10 cellular contexts compared by ENCODE assay signal in the genomic region with DNA sequence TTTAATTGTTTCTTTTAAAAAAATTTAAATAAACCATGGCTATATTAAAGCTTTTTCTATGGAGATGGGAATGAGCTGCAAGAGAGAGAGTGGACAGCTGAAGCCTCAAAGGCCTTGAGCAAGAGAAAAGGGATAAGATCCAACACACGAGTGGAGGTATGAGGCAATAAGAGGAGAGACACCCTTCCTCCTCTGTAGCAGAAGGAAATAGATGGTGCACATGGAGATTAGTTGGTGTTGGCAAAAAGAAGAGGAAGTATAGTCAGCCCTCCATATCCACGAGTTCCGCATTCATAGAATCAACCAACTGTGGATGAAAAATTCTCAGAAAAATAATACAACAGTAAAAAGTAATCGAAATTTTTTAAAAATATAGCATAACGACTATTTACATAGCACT. TPM values are rescaled to one million over a fixed set of nuclear protein-coding genes. Genes with fewer than 3 reads are reported as not detected.
DNase-seq lines count a peak whose midpoint lies in the region; ATAC-seq and TF ChIP-seq lines count a peak whose summit lies in the region.
"Had no signal": no experiment of that assay in that cellular context is flagged by ENCODE, and none has a peak within 500 bp of the region (broad histone marks: within the 10 kb centered on the region; RNA-seq: fewer than 3 reads in every experiment).

No MANE protein-coding gene starts in this region.

- peak overlapping the region; percentile 7 to 73 for H3K4me3 ChIP-seq in left lung

- peaks cover 0 to 6% of the 10 kb centered on the region in 2 donors for H3K27me3 ChIP-seq in left lung

- H3K9me3 Mint-ChIP-seq in activated naive CD4-positive, alpha-beta T cell treated with anti-CD3 and anti-CD28 coated beads, Interleukin-2, amount 50 U/mL, for 24 hours: no peaks in the 10 kb centered on the region
- H3K9me3 Mint-ChIP-seq in activated naive CD4-positive, alpha-beta T cell treated with anti-CD3 and anti-CD28 coated beads, Interleukin-2, amount 50 U/mL, for 72 hours: no peaks in the 10 kb centered on the region

- peak overlapping the region; percentile 92 for H3K27ac Mint-ChIP-seq in activated naive CD4-positive, alpha-beta T cell treated with anti-CD3 and anti-CD28 coated beads, Interleukin-2, amount 50 U/mL, for 24 hours
- H3K27ac Mint-ChIP-seq in activated naive CD4-positive, alpha-beta T cell treated with anti-CD3 and anti-CD28 coated beads, Interleukin-2, amount 50 U/mL, for 72 hours: peak overlapping the region in 1 of 2 donors; percentile 87

- intact Hi-C loops in left lung (cut with DNase I): no loop called here

- no peaks in the 10 kb centered on the region for H3K27me3 Mint-ChIP-seq in activated naive CD4-positive, alpha-beta T cell treated with anti-CD3 and anti-CD28 coated beads, Interleukin-2, amount 50 U/mL, for 24 hours

- H3K27ac ChIP-seq in angular gyrus (ENCODE audit: low read depth, low read length) (peak overlapping the region; percentile 62), left lung (peak overlapping the region; percentile 71 to 89)

- no peaks in the 10 kb centered on the region for H3K9me3 ChIP-seq in left lung

- no peak for ATAC-seq in activated naive CD4-positive, alpha-beta T cell treated with anti-CD3 and anti-CD28 coated beads, Interleukin-2, amount 50 U/mL, for 72 hours
- peak; percentile 33 for ATAC-seq in left lung
- ATAC-seq in GM21447 (IDR thresholded peaks at IDR 0.05; ENCODE audit: unreplicated experiment): no peak

- H3K36me3 Mint-ChIP-seq in activated naive CD4-positive, alpha-beta T cell treated with anti-CD3 and anti-CD28 coated beads, Interleukin-2, amount 50 U/mL, for 24 hours: peaks cover 2% of the 10 kb centered on the region
- peaks cover 19 to 28% of the 10 kb centered on the region in 2 donors for H3K36me3 Mint-ChIP-seq in activated naive CD4-positive, alpha-beta T cell treated with anti-CD3 and anti-CD28 coated beads, Interleukin-2, amount 50 U/mL, for 72 hours

- peaks cover 42% of the 10 kb centered on the region for H3K4me1 Mint-ChIP-seq in activated naive CD4-positive, alpha-beta T cell treated with anti-CD3 and anti-CD28 coated beads, Interleukin-2, amount 50 U/mL, for 24 hours

- peak overlapping the region; percentile 87 for H3K4me3 Mint-ChIP-seq in activated naive CD4-positive, alpha-beta T cell treated with anti-CD3 and anti-CD28 coated beads, Interleukin-2, amount 50 U/mL, for 24 hours

- H3K4me1 ChIP-seq in left lung: peaks cover 10 to 37% of the 10 kb centered on the region in 2 donors

- DNase-seq in activated naive CD4-positive, alpha-beta T cell treated with anti-CD3 and anti-CD28 coated beads, Interleukin-2, amount 50 U/mL, for 72 hours (ENCODE audit: low spot score in 2 of 2): no peak
- DNase-seq in left lung: no peak
- no peak for DNase-seq in HK-2 (ENCODE audit: unreplicated experiment)
- DNase-seq in NK-92 treated with Interleukin-12 subunit alpha and Interleukin-12 subunit beta, amount 100 ng/mL, for 24 hours (lab: John Stamatoyannopoulos, UW): no peak
- no peak for DNase-seq in GM20000 (ENCODE audit: low spot score)

- TF ChIP-seq CTCF in left lung (IDR thresholded peaks at IDR 0.05) (no peak), GM20000 (IDR thresholded peaks at IDR 0.05; ENCODE audit: extremely low read depth, missing control alignments) (no peak)

- peaks cover 0 to 5% of the 10 kb centered on the region in 2 donors for H3K36me3 ChIP-seq in left lung

RNA-seq across cellular contexts. Expression of a gene that starts 3.2 kb away (rescaled TPM):
- total RNA-seq in activated naive CD4-positive, alpha-beta T cell treated with anti-CD3 and anti-CD28 coated beads, Interleukin-2, amount 50 U/mL, for 72 hours: 10 to 100 TPM; 18.5 to 35.7 TPM
- 10 to 100 TPM; 11.1 to 18.8 TPM for total RNA-seq in left lung

RNA-seq across cellular contexts. Expression of a gene that starts 20.9 kb away (rescaled TPM):
- total RNA-seq in activated naive CD4-positive, alpha-beta T cell treated with anti-CD3 and anti-CD28 coated beads, Interleukin-2, amount 50 U/mL, for 72 hours: not detected
- total RNA-seq in left lung: not detected
- total RNA-seq: lower leg skin; T-helper 1 cell treated with Interleukin-12 subunit alpha and Interleukin-12 subunit beta and Interleukin-4 antibody, amounts not matched to agents 30 ng/mL and 1 ng/mL, for 36 hours had no signal
